15 cellular contexts compared by ENCODE assay signal in genomic region chr16:12098429-12099310, GRCh38.
DNase-seq lines count a peak whose midpoint lies in the region; ATAC-seq and TF ChIP-seq lines count a peak whose summit lies in the region.
"Had no signal": no experiment of that assay in that cellular context is flagged by ENCODE, and none has a peak within 500 bp of the region (broad histone marks: within the 10 kb centered on the region; RNA-seq: fewer than 3 reads in every experiment).

No MANE protein-coding gene starts in this region.

- no peaks in the 10 kb centered on the region; the same call in 1 of the 2 replicates for H3K27me3 Mint-ChIP-seq in WTC11 (ENCODE audit: low read depth)

- TF ChIP-seq CTCF in HEK293 (tag by site-specific recombination; IDR thresholded peaks at IDR 0.05) (no peak), WTC11 (IDR thresholded peaks at IDR 0.05) (no peak), right lobe of liver (IDR thresholded peaks at IDR 0.05) (no peak)

- ATAC-seq in WTC11 (no peak), right lobe of liver (no peak)

- H3K9me3 ChIP-seq in BLaER1 (no peaks in the 10 kb centered on the region), HEK293 (ENCODE audit: control insufficient read depth, insufficient read depth, low read depth, low read length) (no peaks in the 10 kb centered on the region), right lobe of liver (no peaks in the 10 kb centered on the region)
- H3K9me3 ChIP-seq: A549 had no signal

- H3K4me3 Mint-ChIP-seq in WTC11: no peak overlapping the region

- H2BK5ac ChIP-seq in mesendoderm (ENCODE audit: low read length): no peak overlapping the region

- H3K4me1 Mint-ChIP-seq in WTC11: peaks cover 37% of the 10 kb centered on the region

- H2BK15ac ChIP-seq in mesendoderm (replicated peaks; ENCODE audit: low read depth): no peak overlapping the region

- H4K20me1 ChIP-seq in BLaER1: no peaks in the 10 kb centered on the region

- 83% methylated on average over 7 of the region's 20 CpGs for WGBS in right lobe of liver (ENCODE audit: insufficient coverage, low coverage, low lambda C conversion rate, missing lambda C conversion rate)
- WGBS in mesendoderm (ENCODE audit: extremely low coverage, insufficient coverage, low lambda C conversion rate): no CpG with 5 or more reads among the region's 20 CpGs

- H3K4me1 ChIP-seq in BLaER1: peaks cover 62% of the 10 kb centered on the region
- H3K4me1 ChIP-seq in HEK293 (ENCODE audit: control insufficient read depth, insufficient read depth, low read length): no peaks in the 10 kb centered on the region
- peaks cover 0 to 29% (median 13%) of the 10 kb centered on the region in 4 donors for H3K4me1 ChIP-seq in right lobe of liver
- no peaks in the 10 kb centered on the region for H3K4me1 ChIP-seq in mesendoderm (ENCODE audit: control insufficient read depth, low read depth, low read length)

- H3K9ac ChIP-seq in BLaER1 (peak overlapping the region; percentile 34; the same call in 1 of the 2 replicates), mesendoderm (ENCODE audit: low read length) (no peak overlapping the region)

- H4K8ac ChIP-seq in mesendoderm (ENCODE audit: low read depth, low read length): no peak overlapping the region

- H3K36me3 ChIP-seq in BLaER1 (peaks cover 20% of the 10 kb centered on the region; the same call in 1 of the 2 replicates), HEK293 (ENCODE audit: control insufficient read depth in 2 of 2, insufficient read depth in 1 of 2, low read length in 2 of 2) (no peaks in the 10 kb centered on the region), right lobe of liver (no peaks in the 10 kb centered on the region), mesendoderm (ENCODE audit: control insufficient read depth, insufficient read depth, low read length) (no peaks in the 10 kb centered on the region)

- CTCF ChIA-PET in HEK293 (lab: Yijun Ruan, JAX): interaction anchor here (6.0 kb wide), 1 partner anchor 172 kb away, joined by 74 read pairs; no protein-coding TSS in a partner anchor
- CTCF ChIA-PET in WTC11 (lab: Charles Lee): interaction anchor here (0.6 to 6.6 kb wide), 11 partner anchors 11 to 213 kb away, joined by 3 to 75 read pairs (median 4); no protein-coding TSS in a partner anchor

- H3K36me3 Mint-ChIP-seq in WTC11: no peaks in the 10 kb centered on the region; the same call in 1 of the 2 replicates

- H3K18ac ChIP-seq in mesendoderm (ENCODE audit: low read length): no peak overlapping the region

- H3K4me3 ChIP-seq in BLaER1 (no peak overlapping the region), HEK293 (ENCODE audit: low read depth, low read length) (no peak overlapping the region), right lobe of liver (no peak overlapping the region), mesendoderm (ENCODE audit: low read length) (no peak overlapping the region)
- H3K4me3 ChIP-seq: A549, PC-9, SK-N-MC had no signal

- H3K27ac ChIP-seq in BLaER1: peak overlapping the region; percentile 56
- H3K27ac ChIP-seq in HEK293 (ENCODE audit: extremely low read depth, low read depth, low read length): no peak overlapping the region
- H3K27ac ChIP-seq in right lobe of liver: peak overlapping the region in 2 of 3 donors; percentile 46 to 73
- H3K27ac ChIP-seq in mesendoderm (ENCODE audit: low read depth, low read length): no peak overlapping the region
- H3K27ac ChIP-seq: PC-9, SK-N-MC had no signal

- TF ChIP-seq POLR2A in right lobe of liver (IDR thresholded peaks at IDR 0.05): no peak

- no peak overlapping the region for H2BK120ac ChIP-seq in mesendoderm (ENCODE audit: low read depth, low read length)

- H3K9me3 Mint-ChIP-seq in WTC11: peaks cover 7% of the 10 kb centered on the region; the same call in 1 of the 2 replicates

- no peak overlapping the region for H4K5ac ChIP-seq in mesendoderm (ENCODE audit: low read length)

- intact Hi-C loops in right lobe of liver (cut with DNase I): loop anchor here (5.0 to 10.0 kb wide), 2 partner anchors 156 to 159 kb away; no protein-coding TSS in a partner anchor

- no peak overlapping the region for H3K56ac ChIP-seq in mesendoderm (ENCODE audit: low read length)

- H2AK5ac ChIP-seq in mesendoderm (ENCODE audit: low read length): no peak overlapping the region

- peak overlapping the region; percentile 41 for H3K27ac Mint-ChIP-seq in WTC11

- H3K4ac ChIP-seq in mesendoderm (ENCODE audit: low read depth, low read length): no peak overlapping the region

- H3K4me2 ChIP-seq in BLaER1 (peak overlapping the region; percentile 66), mesendoderm (ENCODE audit: low read length) (no peak overlapping the region)
- H3K4me2 ChIP-seq: A549, PC-9 had no signal

- H3K27me3 ChIP-seq in BLaER1: no peaks in the 10 kb centered on the region
- no peaks in the 10 kb centered on the region for H3K27me3 ChIP-seq in right lobe of liver
- H3K27me3 ChIP-seq in mesendoderm (ENCODE audit: insufficient read depth, low read length, poor library complexity): no peaks in the 10 kb centered on the region

- no peaks in the 10 kb centered on the region for H3K79me1 ChIP-seq in mesendoderm (ENCODE audit: low read length)

- POLR2A ChIA-PET in HEK293 (lab: Yijun Ruan, JAX): no interaction called here
- POLR2A ChIA-PET in WTC11 (lab: Charles Lee): no interaction called here

- DNase-seq in WTC11 (ENCODE audit: low spot score) (no peak), right lobe of liver (peak in 1 of 3 donors; percentile 42), NCI-H2029 (lab: John Stamatoyannopoulos, UW) (no peak), RKO (ENCODE audit: low spot score) (no peak), mesendoderm (no peak)
- DNase-seq in activated effector memory CD4-positive, alpha-beta T cell treated with Interleukin-2 at 50 U/mL for 16 hours: no peak
- DNase-seq: HCEC 1CT, KBM-7, NCI-H1105, NCI-H1694 treated with DMSO at 0.1 percent for 48 hours, PC-9 had no signal

- H3K23ac ChIP-seq in mesendoderm (ENCODE audit: low read length): no peak overlapping the region

- no peaks in the 10 kb centered on the region for H3K79me2 ChIP-seq in mesendoderm (ENCODE audit: control insufficient read depth, insufficient read depth, low read length)

TF ChIP-seq in HEK293, 187 proteins besides CTCF, POLR2A, EP300 and RAD21:
- no peak for TF ChIP-seq ZNF24 (tag by site-specific recombination; IDR thresholded peaks at IDR 0.05)
- no peak for TF ChIP-seq ZNF488 (tag by site-specific recombination; IDR thresholded peaks at IDR 0.05)
- TF ChIP-seq ZNF341 (tag by site-specific recombination; IDR thresholded peaks at IDR 0.05; ENCODE audit: low read depth): peak; percentile 58
- no peak for TF ChIP-seq ZNF292 (tag by site-specific recombination; IDR thresholded peaks at IDR 0.05; ENCODE audit: borderline replicate concordance, low read depth)

TF ChIP-seq in WTC11, 78 proteins besides CTCF, POLR2A, EP300 and RAD21 (continues in another document):
- TF ChIP-seq PRRX2 (CRISPR knock-in tag; IDR thresholded peaks at IDR 0.05) (no peak), ZNF512 (CRISPR knock-in tag; IDR thresholded peaks at IDR 0.05; ENCODE audit: borderline replicate concordance) (no peak), ETV6 (CRISPR knock-in tag; IDR thresholded peaks at IDR 0.05) (no peak), NFE2L1 (CRISPR knock-in tag; IDR thresholded peaks at IDR 0.05) (no peak), CBFB (CRISPR knock-in tag; IDR thresholded peaks at IDR 0.05; ENCODE audit: low read depth) (no peak), ZBTB43 (CRISPR knock-in tag; IDR thresholded peaks at IDR 0.05) (no peak), JUN (CRISPR knock-in tag; IDR thresholded peaks at IDR 0.05) (no peak)

Comparison
In these comparisons a context has a peak if more than half of its experiments do, and no peak if none do; other contexts are left out.
1. H3K27ac ChIP-seq: peak in BLaER1 (single experiment) and right lobe of liver (2 of 3); none in HEK293 (single experiment) and mesendoderm (single experiment).